ENCODE assay signal across 8 cellular contexts in genomic region chr12:109385339-109386078, GRCh38. TPM values are rescaled to one million over a fixed set of nuclear protein-coding genes. Genes with fewer than 3 reads are reported as not detected.
A peak's percentile ranks its signal among the peaks of the same experiment; 100 is the strongest.
DNase-seq lines count a peak whose midpoint lies in the region; ATAC-seq, FAIRE-seq and TF ChIP-seq lines count a peak whose summit lies in the region.

No MANE protein-coding gene starts in this region.

- H3K4me2 ChIP-seq in A549 = peak overlapping the region; percentile 72

- H3K4me1 ChIP-seq in A549 (peaks cover 8% of the 10 kb centered on the region; the same call in 2 of the 3 replicates), adrenal gland (replicated peaks in 1 of 2) (no peaks in the 10 kb centered on the region), stomach (peaks cover 0 to 15% (median 7%) of the 10 kb centered on the region in 4 donors)

- no peak for TF ChIP-seq POLR2A in A549 (IDR thresholded peaks at IDR 0.05; ENCODE audit: low read length)
- no peak for TF ChIP-seq POLR2A in adrenal gland (IDR thresholded peaks at IDR 0.05)
- no peak for TF ChIP-seq POLR2A in stomach (IDR thresholded peaks at IDR 0.05)

- H3K27me3 ChIP-seq in GM06990 (replicated peaks; ENCODE audit: control insufficient read depth, insufficient read depth, low read length) = no peaks in the 10 kb centered on the region
- H3K27me3 ChIP-seq in adrenal gland = peaks cover 6% of the 10 kb centered on the region
- peaks cover 0 to under 1% (median 0%) of the 10 kb centered on the region in 3 donors for H3K27me3 ChIP-seq in stomach

- DNase-seq in A549 (ENCODE audit: low read depth in 1 of 2, low spot score in 1 of 2) (peak; percentile 51 to 64), GM06990 (ENCODE audit: extremely low read depth, insufficient read length) (no peak), NCI-H187 treated with DMSO at 0.1 percent for 48 hours (lab: John Stamatoyannopoulos, UW) (peak; percentile 28), adrenal gland (peak in 1 of 7 donors; percentile 16), hepatic stellate cell (ENCODE audit: low spot score) (peak; percentile 35), stomach (no peak)

- H3K27ac ChIP-seq in A549 (peak overlapping the region; percentile 46 to 47; a peak in 1 of 6 replicates), adrenal gland (no peak overlapping the region), stomach (no peak overlapping the region)

- CTCF ChIA-PET in A549 (lab: Yijun Ruan, JAX) = interaction anchor here (0.6 to 4.2 kb wide), 50 partner anchors 9 to 821 kb away, joined by 3 to 58 read pairs (median 4); partner anchors contain the start of genes ACACB, MYO1H and UNG

- TF ChIP-seq EP300 in A549 (IDR thresholded peaks at IDR 0.05) = no peak
- TF ChIP-seq EP300 in stomach (IDR thresholded peaks at IDR 0.05) = no peak

- intact Hi-C loops in adrenal gland (cut with DNase I) = loop anchor here in 1 of 2 donors (2.0 kb wide), 1 partner anchor 121 kb away; no protein-coding TSS in a partner anchor
- intact Hi-C loops in stomach (cut with DNase I; ENCODE audit: low total_unique reads) = loop anchor here (5.0 kb wide), 1 partner anchor 118 kb away; no protein-coding TSS in a partner anchor

- peaks cover 2% of the 10 kb centered on the region; the same call in 1 of the 3 replicates for H3K9me3 ChIP-seq in A549
- H3K9me3 ChIP-seq in adrenal gland (replicated peaks in 1 of 3) = no peaks in the 10 kb centered on the region
- no peaks in the 10 kb centered on the region for H3K9me3 ChIP-seq in stomach

- TF ChIP-seq RAD21 in A549 (conservative IDR thresholded peaks at IDR 0.05 in 1 of 2, IDR thresholded peaks at IDR 0.05 in 1 of 2) = peak; percentile 94 to 97

- H3K4me3 ChIP-seq in A549 (no peak overlapping the region), GM06990 (replicated peaks; ENCODE audit: low read depth, low read length) (no peak overlapping the region), adrenal gland (no peak overlapping the region), stomach (no peak overlapping the region)

- POLR2A ChIA-PET in A549 (lab: Yijun Ruan, JAX) = interaction anchor here (1.0 to 1.2 kb wide), 4 partner anchors 13 to 274 kb away, joined by 4 to 9 read pairs (median 5); no protein-coding TSS in a partner anchor

- TF ChIP-seq CTCF in A549 (IDR thresholded peaks at IDR 0.05) (peak; percentile 92), GM06990 (IDR thresholded peaks at IDR 0.05; ENCODE audit: insufficient read depth, low read length, poor library complexity, severe bottlenecking) (peak; percentile 37), adrenal gland (IDR thresholded peaks at IDR 0.05) (peak; percentile 41 to 71 (median 53)), stomach (IDR thresholded peaks at IDR 0.05) (peak in 4 of 7 experiments; percentile 23 to 52 (median 27))

- ATAC-seq in A549 (peak; percentile 74 to 80), HG03280 (IDR thresholded peaks at IDR 0.05; ENCODE audit: unreplicated experiment) (no peak), GM21423 (IDR thresholded peaks at IDR 0.05; ENCODE audit: unreplicated experiment) (no peak)

- 9% methylated on average over 8 of the region's 8 CpGs for WGBS in A549 (ENCODE audit: missing lambda C conversion rate)
- WGBS in adrenal gland, 4 donors = 23 to 34% (median 26%) methylated on average over 8 of the region's 8 CpGs
- 12 to 25% (median 17%) methylated on average over 8 of the region's 8 CpGs for WGBS in stomach, 5 donors

- no peaks in the 10 kb centered on the region for H3K36me3 ChIP-seq in GM06990 (ENCODE audit: control insufficient read depth, insufficient read depth, low read length)
- no peaks in the 10 kb centered on the region for H3K36me3 ChIP-seq in adrenal gland (replicated peaks in 1 of 2)
- no peaks in the 10 kb centered on the region for H3K36me3 ChIP-seq in stomach

- no peak for FAIRE-seq in A549 (lab: Jason Lieb, UNC)

TF ChIP-seq in A549, 52 proteins besides CTCF, POLR2A, EP300 and RAD21:
- no peak for TF ChIP-seq PHF8 (IDR thresholded peaks at IDR 0.05; ENCODE audit: borderline replicate concordance, low read depth)
- peak; percentile 88 for TF ChIP-seq SMC3 (IDR thresholded peaks at IDR 0.05)
- peak; percentile 75 for TF ChIP-seq MAFK (IDR thresholded peaks at IDR 0.05; ENCODE audit: partially characterized antibody)

RNA-seq across cellular contexts. Expression of gene MYO1H, which starts 37.8 kb away (rescaled TPM):
- not detected in 2 replicates for polyA plus RNA-seq in A549 (2011; rRNA removed)
- not detected in 2 replicates for polyA plus RNA-seq in A549 (2012; cell fraction: cytosol; rRNA removed)
- not detected in 2 replicates for polyA plus RNA-seq in A549 (2012; cell fraction: nucleus; rRNA removed)
- not detected in 3 replicates for polyA plus RNA-seq in A549 (2017; fragmentation: RNase III; extraction: RNeasy Plus Mini Kit Qiagen cat#74134 plus additional on column Dnase treatment)
- not detected in 2 replicates for polyA minus RNA-seq in A549 (2011; rRNA and poly(A)+ RNA removed)
- not detected for total RNA-seq in adrenal gland
- under 1 TPM in 2 of 3 donors, not detected in 1; 0.03 to 0.08 TPM for polyA plus RNA-seq in adrenal gland
- total RNA-seq in stomach = not detected
- under 1 TPM in 1 of 3 donors, not detected in 2; 0.08 TPM for polyA plus RNA-seq in stomach

Comparison
In these comparisons a context has a peak if more than half of its experiments do, and no peak if none do; other contexts are left out.
1. ATAC-seq: peak in A549 (2 of 2); none in HG03280 (single experiment) and GM21423 (single experiment).
2. DNase-seq: peak in A549 (2 of 2), NCI-H187 treated with DMSO at 0.1 percent for 48 hours (single experiment) and hepatic stellate cell (single experiment); none in GM06990 (single experiment) and stomach (single experiment).
3. H3K27ac ChIP-seq: peak in A549 (2 of 2); none in adrenal gland (0 of 5) and stomach (0 of 5).
4. CTCF ChIP-seq: peak in every context shown above with its lines; median percentile 92 in A549; 53 in adrenal gland; 37 in GM06990; 27 in stomach.